23 cellular contexts compared by ENCODE assay signal in the genomic region with DNA sequence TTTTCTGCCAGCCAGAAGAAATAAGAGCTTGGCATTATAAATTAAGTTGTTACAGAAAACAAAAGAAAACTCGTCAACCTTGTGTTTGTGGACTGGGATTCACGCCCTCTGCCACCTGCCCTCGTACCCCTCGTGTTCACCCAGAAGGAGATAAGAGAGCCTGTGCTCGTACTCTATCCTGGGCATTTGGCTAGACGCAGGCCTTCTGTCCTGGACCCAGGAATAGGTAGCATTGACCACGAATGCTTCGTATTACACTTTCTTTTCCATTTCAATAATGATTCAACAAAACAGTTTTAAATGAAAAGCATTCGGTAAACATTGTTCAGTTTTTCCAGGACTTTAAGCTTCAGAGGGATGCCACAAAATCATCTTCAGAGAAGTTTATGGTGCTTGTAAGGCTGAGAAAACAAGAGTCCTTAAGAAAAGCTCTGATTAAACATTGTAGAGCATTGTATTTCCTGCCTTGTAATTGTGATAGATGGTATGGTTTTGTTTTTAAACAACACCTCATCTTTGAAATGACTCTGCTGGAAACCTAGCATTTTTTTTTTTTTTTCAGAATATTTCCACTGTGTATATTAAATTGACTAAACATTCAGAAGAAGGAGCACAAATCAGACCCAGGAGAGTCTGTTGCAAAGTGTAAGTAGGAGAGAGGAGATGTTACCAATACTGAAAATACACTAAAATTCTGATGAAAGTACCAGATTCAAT. TPM values are rescaled to one million over a fixed set of nuclear protein-coding genes. Genes with fewer than 3 reads are reported as not detected.
DNase-seq lines count a peak whose midpoint lies in the region; ATAC-seq and TF ChIP-seq lines count a peak whose summit lies in the region.
"Had no signal": no experiment of that assay in that cellular context is flagged by ENCODE, and none has a peak within 500 bp of the region (broad histone marks: within the 10 kb centered on the region; RNA-seq: fewer than 3 reads in every experiment).

No MANE protein-coding gene starts in this region.

- H3K4me3 Mint-ChIP-seq in activated CD4-positive, alpha-beta T cell treated with anti-CD3 and anti-CD28 coated beads, Interleukin-2, amount 10 ng/mL, durations not matched to agents 7 days and 5 days: no peak overlapping the region
- H3K4me3 Mint-ChIP-seq in CD4-positive, CD25-positive, alpha-beta regulatory T cell: no peak overlapping the region
- no peak overlapping the region for H3K4me3 Mint-ChIP-seq in activated CD4-positive, alpha-beta memory T cell treated with anti-CD3 and anti-CD28 coated beads, Interleukin-2, amount 10 ng/mL, durations not matched to agents 7 days and 5 days
- H3K4me3 Mint-ChIP-seq in neural progenitor cell: no peak overlapping the region
- H3K4me3 Mint-ChIP-seq: effector memory CD8-positive, alpha-beta T cell; H9; immature natural killer cell; memory B cell had no signal

- 82% methylated on average over 9 of the region's 9 CpGs for WGBS in esophagus muscularis mucosa

- no peaks in the 10 kb centered on the region for H4K20me1 ChIP-seq in neural progenitor cell (ENCODE audit: low read depth)

- H3K36me3 ChIP-seq in CD4-positive, CD25-positive, alpha-beta regulatory T cell (ENCODE audit: control insufficient read depth, insufficient read depth, low read length): no peaks in the 10 kb centered on the region
- H3K36me3 ChIP-seq in neural progenitor cell (no peaks in the 10 kb centered on the region), esophagus muscularis mucosa (no peaks in the 10 kb centered on the region)
- H3K36me3 ChIP-seq: ascending aorta, gastrocnemius medialis, sigmoid colon, thyroid gland had no signal

- no peaks in the 10 kb centered on the region for H3K36me3 Mint-ChIP-seq in activated CD4-positive, alpha-beta T cell treated with anti-CD3 and anti-CD28 coated beads, Interleukin-2, amount 10 ng/mL, durations not matched to agents 7 days and 5 days (ENCODE audit: low read depth)
- no peaks in the 10 kb centered on the region for H3K36me3 Mint-ChIP-seq in CD4-positive, CD25-positive, alpha-beta regulatory T cell
- H3K36me3 Mint-ChIP-seq in activated CD4-positive, alpha-beta memory T cell treated with anti-CD3 and anti-CD28 coated beads, Interleukin-2, amount 10 ng/mL, durations not matched to agents 7 days and 5 days (ENCODE audit: low read depth): peaks cover 3% of the 10 kb centered on the region
- H3K36me3 Mint-ChIP-seq in neural progenitor cell: no peaks in the 10 kb centered on the region
- H3K36me3 Mint-ChIP-seq: immature natural killer cell, memory B cell had no signal

- peak overlapping the region; percentile 73 for H3K4me2 ChIP-seq in neural progenitor cell

- H3K27ac ChIP-seq in CD4-positive, CD25-positive, alpha-beta regulatory T cell (ENCODE audit: insufficient read depth, low read length, poor library complexity, severe bottlenecking): no peak overlapping the region
- H3K27ac ChIP-seq in neural progenitor cell: peak overlapping the region; percentile 96
- H3K27ac ChIP-seq in esophagus muscularis mucosa (replicated peaks in 1 of 4): no peak overlapping the region
- H3K27ac ChIP-seq: ascending aorta, coronary artery, gastrocnemius medialis, psoas muscle, sigmoid colon, thyroid gland had no signal

- intact Hi-C loops in esophagus muscularis mucosa (cut with DNase I): no loop called here

- no peak for TF ChIP-seq CTCF in neural progenitor cell (IDR thresholded peaks at IDR 0.05)
- TF ChIP-seq CTCF in esophagus muscularis mucosa (IDR thresholded peaks at IDR 0.05): no peak

- peaks cover 14% of the 10 kb centered on the region for H3K4me1 Mint-ChIP-seq in activated CD4-positive, alpha-beta T cell treated with anti-CD3 and anti-CD28 coated beads, Interleukin-2, amount 10 ng/mL, durations not matched to agents 7 days and 5 days
- H3K4me1 Mint-ChIP-seq in CD4-positive, CD25-positive, alpha-beta regulatory T cell: peaks cover 0 to 13% (median 2%) of the 10 kb centered on the region in 4 donors
- peaks cover 32% of the 10 kb centered on the region for H3K4me1 Mint-ChIP-seq in activated CD4-positive, alpha-beta memory T cell treated with anti-CD3 and anti-CD28 coated beads, Interleukin-2, amount 10 ng/mL, durations not matched to agents 7 days and 5 days
- H3K4me1 Mint-ChIP-seq in neural progenitor cell: peaks cover 23% of the 10 kb centered on the region
- H3K4me1 Mint-ChIP-seq: immature natural killer cell, memory B cell had no signal

- no peak for TF ChIP-seq POLR2A in esophagus muscularis mucosa (IDR thresholded peaks at IDR 0.05; ENCODE audit: low read depth)

- H3K9ac ChIP-seq in neural progenitor cell: no peak overlapping the region

- H3K4me1 ChIP-seq in CD4-positive, CD25-positive, alpha-beta regulatory T cell (ENCODE audit: control insufficient read depth, insufficient read depth, low read length, poor library complexity, severe bottlenecking): no peaks in the 10 kb centered on the region
- H3K4me1 ChIP-seq in neural progenitor cell (peaks cover 74% of the 10 kb centered on the region), esophagus muscularis mucosa (no peaks in the 10 kb centered on the region)
- H3K4me1 ChIP-seq: ascending aorta, gastrocnemius medialis, psoas muscle, sigmoid colon, thyroid gland had no signal

- H3K27me3 ChIP-seq in CD4-positive, CD25-positive, alpha-beta regulatory T cell (ENCODE audit: control insufficient read depth, insufficient read depth, low read length): peaks cover 2% of the 10 kb centered on the region
- no peaks in the 10 kb centered on the region for H3K27me3 ChIP-seq in neural progenitor cell
- peaks cover 0 to 9% (median 0%) of the 10 kb centered on the region in 4 donors for H3K27me3 ChIP-seq in esophagus muscularis mucosa
- H3K27me3 ChIP-seq: ascending aorta, gastrocnemius medialis, sigmoid colon, thyroid gland had no signal

- H3K9me3 Mint-ChIP-seq in activated CD4-positive, alpha-beta T cell treated with anti-CD3 and anti-CD28 coated beads, Interleukin-2, amount 10 ng/mL, durations not matched to agents 7 days and 5 days: no peaks in the 10 kb centered on the region
- peaks cover 0 to 6% (median 0%) of the 10 kb centered on the region in 7 donors for H3K9me3 Mint-ChIP-seq in CD4-positive, CD25-positive, alpha-beta regulatory T cell
- no peaks in the 10 kb centered on the region for H3K9me3 Mint-ChIP-seq in activated CD4-positive, alpha-beta memory T cell treated with anti-CD3 and anti-CD28 coated beads, Interleukin-2, amount 10 ng/mL, durations not matched to agents 7 days and 5 days
- peaks cover 3% of the 10 kb centered on the region for H3K9me3 Mint-ChIP-seq in neural progenitor cell
- H3K9me3 Mint-ChIP-seq: effector memory CD8-positive, alpha-beta T cell; immature natural killer cell had no signal

- H2AFZ ChIP-seq in neural progenitor cell (replicated peaks): no peak overlapping the region

- H3K27me3 Mint-ChIP-seq in activated CD4-positive, alpha-beta T cell treated with anti-CD3 and anti-CD28 coated beads, Interleukin-2, amount 10 ng/mL, durations not matched to agents 7 days and 5 days: peaks cover 12% of the 10 kb centered on the region
- no peaks in the 10 kb centered on the region for H3K27me3 Mint-ChIP-seq in CD4-positive, CD25-positive, alpha-beta regulatory T cell
- peaks cover 3% of the 10 kb centered on the region for H3K27me3 Mint-ChIP-seq in activated CD4-positive, alpha-beta memory T cell treated with anti-CD3 and anti-CD28 coated beads, Interleukin-2, amount 10 ng/mL, durations not matched to agents 7 days and 5 days
- H3K27me3 Mint-ChIP-seq in neural progenitor cell (ENCODE audit: insufficient read depth, low read depth): no peaks in the 10 kb centered on the region

- no peak for ATAC-seq in CD4-positive, CD25-positive, alpha-beta regulatory T cell (ENCODE audit: low read depth in 2 of 2)
- ATAC-seq: effector memory CD8-positive, alpha-beta T cell; gastrocnemius medialis; psoas muscle had no signal

- TF ChIP-seq EP300 in esophagus muscularis mucosa (IDR thresholded peaks at IDR 0.05): no peak

- peaks cover 48% of the 10 kb centered on the region for H3F3A ChIP-seq in neural progenitor cell (ENCODE audit: low read depth)

- POLR2A ChIA-PET in activated CD4-positive, alpha-beta T cell treated with anti-CD3 and anti-CD28 coated beads, Interleukin-2, amount 10 ng/mL, durations not matched to agents 7 days and 5 days (lab: Charles Lee): interaction anchor here (0.6 to 1.5 kb wide), 2 partner anchors 27 to 117 kb away, joined by 3 to 4 read pairs; no protein-coding TSS in a partner anchor
- POLR2A ChIA-PET in activated CD4-positive, alpha-beta memory T cell treated with anti-CD3 and anti-CD28 coated beads, Interleukin-2, amount 10 ng/mL, durations not matched to agents 7 days and 5 days (lab: Charles Lee): interaction anchor here (0.6 to 1.9 kb wide), 4 partner anchors 18 to 39 kb away, joined by 3 to 16 read pairs (median 5); no protein-coding TSS in a partner anchor

- in situ Hi-C loops in ACHN (cut with HindIII; ENCODE audit: low pct_ligation_motif_present, low pct_unique_long_range_greater_than_20kb, low sequenced_read_pairs): no loop called here

- DNase-seq in activated CD4-positive, alpha-beta T cell treated with anti-CD3 and anti-CD28 coated beads, Interleukin-2, amount 10 ng/mL, durations not matched to agents 7 days and 5 days: no peak
- no peak for DNase-seq in activated CD4-positive, alpha-beta T cell treated with anti-CD3 and anti-CD28 coated beads, Interleukin-2, amount 50 U/mL, for 4 hours
- DNase-seq in CD4-positive, CD25-positive, alpha-beta regulatory T cell: peak in 1 of 3 donors; percentile 18
- DNase-seq in activated CD4-positive, alpha-beta memory T cell treated with anti-CD3 and anti-CD28 coated beads, Interleukin-2, amount 10 ng/mL, durations not matched to agents 7 days and 5 days: no peak
- no peak for DNase-seq in neural progenitor cell (ENCODE audit: low spot score)
- no peak for DNase-seq in ACHN
- no peak for DNase-seq in kidney tubule cell (ENCODE audit: low spot score)
- no peak for DNase-seq in esophagus muscularis mucosa (ENCODE audit: extremely low spot score)
- DNase-seq: activated naive CD4-positive, alpha-beta T cell treated with anti-CD3 and anti-CD28 coated beads, Interleukin-2, amount 50 U/mL, for 16 hours; effector memory CD8-positive, alpha-beta T cell; erythroblast; gastrocnemius medialis; H9; immature natural killer cell; NCI-H1105; NCI-H1930; psoas muscle; Right ventricle myocardium superior; sigmoid colon; thyroid gland had no signal

- H3K79me2 ChIP-seq in neural progenitor cell (ENCODE audit: low read depth): no peaks in the 10 kb centered on the region

- CTCF ChIA-PET in activated CD4-positive, alpha-beta T cell treated with anti-CD3 and anti-CD28 coated beads, Interleukin-2, amount 10 ng/mL, durations not matched to agents 7 days and 5 days (lab: Charles Lee): interaction anchor here (0.5 to 1.6 kb wide), 4 partner anchors 10 to 275 kb away, joined by 3 to 10 read pairs (median 3); no protein-coding TSS in a partner anchor
- CTCF ChIA-PET in activated CD4-positive, alpha-beta memory T cell treated with anti-CD3 and anti-CD28 coated beads, Interleukin-2, amount 10 ng/mL, durations not matched to agents 7 days and 5 days (lab: Charles Lee): interaction anchor here (1.0 to 1.8 kb wide), 3 partner anchors 10 to 120 kb away, joined by 4 to 6 read pairs (median 5); no protein-coding TSS in a partner anchor

- no peaks in the 10 kb centered on the region for H3K9me3 ChIP-seq in CD4-positive, CD25-positive, alpha-beta regulatory T cell (ENCODE audit: control insufficient read depth in 2 of 2, low read length in 2 of 2)
- H3K9me3 ChIP-seq in neural progenitor cell (ENCODE audit: low read depth) (no peaks in the 10 kb centered on the region), esophagus muscularis mucosa (no peaks in the 10 kb centered on the region)
- H3K9me3 ChIP-seq: ascending aorta, gastrocnemius medialis, psoas muscle, sigmoid colon, thyroid gland had no signal

- no peak overlapping the region for H3K4me3 ChIP-seq in CD4-positive, CD25-positive, alpha-beta regulatory T cell (ENCODE audit: low read depth, low read length)
- H3K4me3 ChIP-seq in neural progenitor cell: no peak overlapping the region
- no peak overlapping the region for H3K4me3 ChIP-seq in esophagus muscularis mucosa
- H3K4me3 ChIP-seq: ascending aorta, coronary artery, gastrocnemius medialis, psoas muscle, sigmoid colon, thyroid gland had no signal

- H3K27ac Mint-ChIP-seq in activated CD4-positive, alpha-beta T cell treated with anti-CD3 and anti-CD28 coated beads, Interleukin-2, amount 10 ng/mL, durations not matched to agents 7 days and 5 days: peak overlapping the region; percentile 58
- peak overlapping the region in 2 of 3 donors; percentile 2 to 8 for H3K27ac Mint-ChIP-seq in CD4-positive, CD25-positive, alpha-beta regulatory T cell
- peak overlapping the region; percentile 72 for H3K27ac Mint-ChIP-seq in activated CD4-positive, alpha-beta memory T cell treated with anti-CD3 and anti-CD28 coated beads, Interleukin-2, amount 10 ng/mL, durations not matched to agents 7 days and 5 days
- no peak overlapping the region for H3K27ac Mint-ChIP-seq in neural progenitor cell
- H3K27ac Mint-ChIP-seq: effector memory CD8-positive, alpha-beta T cell; immature natural killer cell; memory B cell had no signal

RNA-seq across cellular contexts. Expression of a gene that starts 27.6 kb away (rescaled TPM):
- total RNA-seq in activated CD4-positive, alpha-beta T cell treated with anti-CD3 and anti-CD28 coated beads, Interleukin-2, amount 10 ng/mL, durations not matched to agents 7 days and 5 days: 10 to 100 TPM; 15.5 to 15.6 TPM
- 18.1 TPM for total RNA-seq in CD4-positive, CD25-positive, alpha-beta regulatory T cell
- 1 to 10 TPM; 1.4 to 2.6 (median 2.5) TPM for polyA plus RNA-seq in CD4-positive, CD25-positive, alpha-beta regulatory T cell
- total RNA-seq in activated CD4-positive, alpha-beta memory T cell treated with anti-CD3 and anti-CD28 coated beads, Interleukin-2, amount 10 ng/mL, durations not matched to agents 7 days and 5 days: 10 to 100 TPM; 22.8 TPM
- 43.1 and 64.0 TPM in 2 replicates for total RNA-seq in neural progenitor cell (ENCODE audit: low replicate concordance)
- 10 to 100 TPM; 15.0 to 20.8 (median 15.8) TPM for total RNA-seq in esophagus muscularis mucosa
